1 cellular context compared by ENCODE assay signal in genomic region chr4:98260579-98261290, GRCh38.
TF ChIP-seq lines count a peak whose summit lies in the region.

No MANE protein-coding gene starts in this region.

TF ChIP-seq in HepG2, 621 proteins besides CTCF, POLR2A, EP300 and RAD21 (continued from another document and continues in another):
- TF ChIP-seq LRRFIP1 (CRISPR knock-in tag; conservative IDR thresholded peaks at IDR 0.05) (no peak), CENPX (CRISPR knock-in tag; IDR thresholded peaks at IDR 0.05) (no peak), TRIM22 (IDR thresholded peaks at IDR 0.05) (no peak), ZBTB10 (CRISPR knock-in tag; IDR thresholded peaks at IDR 0.05; ENCODE audit: borderline replicate concordance) (peak; percentile 63; the same call in 1 of the 2 replicates), ZNF800 (CRISPR knock-in tag; IDR thresholded peaks at IDR 0.05) (peak; percentile 47; the same call in 1 of the 2 replicates), CHD4 (IDR thresholded peaks at IDR 0.05; ENCODE audit: borderline replicate concordance, low read length) (no peak), ZBTB49 (CRISPR knock-in tag; IDR thresholded peaks at IDR 0.05; ENCODE audit: borderline replicate concordance) (no peak), ARID2 (CRISPR knock-in tag; IDR thresholded peaks at IDR 0.05; ENCODE audit: borderline replicate concordance) (no peak), ZNF678 (CRISPR knock-in tag; IDR thresholded peaks at IDR 0.05) (peak; percentile 14; the same call in 1 of the 2 replicates), ZBTB34 (CRISPR knock-in tag; IDR thresholded peaks at IDR 0.05) (no peak), KLF11 (CRISPR knock-in tag; IDR thresholded peaks at IDR 0.05) (no peak), HNRNPH1 (optimal IDR thresholded peaks at IDR 0.05; ENCODE audit: low read depth, low read length) (no peak), ARNTL (CRISPR knock-in tag; IDR thresholded peaks at IDR 0.05) (peak; percentile 71), SALL1 (CRISPR knock-in tag; IDR thresholded peaks at IDR 0.05) (no peak; the same call in 1 of the 2 replicates), ARID3A (IDR thresholded peaks at IDR 0.05; ENCODE audit: low read depth, low read length) (no peak), ZNF383 (CRISPR knock-in tag; IDR thresholded peaks at IDR 0.05; ENCODE audit: borderline replicate concordance) (no peak), SIN3A (IDR thresholded peaks at IDR 0.05; ENCODE audit: borderline replicate concordance, low read depth, low read length) (peak; percentile 71; the same call in 1 of the 2 replicates), CCDC6 (CRISPR knock-in tag; IDR thresholded peaks at IDR 0.05) (no peak; the same call in 1 of the 2 replicates), ZNF691 (CRISPR knock-in tag; IDR thresholded peaks at IDR 0.05; ENCODE audit: borderline replicate concordance, low read depth) (no peak; the same call in 1 of the 2 replicates), GLMP (CRISPR knock-in tag; IDR thresholded peaks at IDR 0.05; ENCODE audit: borderline replicate concordance) (no peak), ZNF616 (CRISPR knock-in tag; IDR thresholded peaks at IDR 0.05; ENCODE audit: low read depth) (0 out of 2 replicates have a peak, but pooled peaks have one; percentile 21), ZNF34 (CRISPR knock-in tag; IDR thresholded peaks at IDR 0.05; ENCODE audit: borderline replicate concordance) (no peak; the same call in 1 of the 2 replicates), TSC22D2 (CRISPR knock-in tag; IDR thresholded peaks at IDR 0.05; ENCODE audit: borderline replicate concordance) (no peak), IKZF1 (IDR thresholded peaks at IDR 0.05) (no peak), SAFB2 (CRISPR knock-in tag; IDR thresholded peaks at IDR 0.05; ENCODE audit: borderline replicate concordance, low read depth) (no peak; the same call in 1 of the 2 replicates), ZNF776 (CRISPR knock-in tag; IDR thresholded peaks at IDR 0.05) (peak; percentile 96; the same call in 1 of the 2 replicates), DDIT3 (CRISPR knock-in tag; IDR thresholded peaks at IDR 0.05) (no peak), SIN3B (IDR thresholded peaks at IDR 0.05; ENCODE audit: low read length) (no peak), FOXP4 (CRISPR knock-in tag; IDR thresholded peaks at IDR 0.05) (peak; percentile 39; the same call in 1 of the 2 replicates), ZNF24 (IDR thresholded peaks at IDR 0.05) (no peak), TRIM24 (CRISPR knock-in tag; IDR thresholded peaks at IDR 0.05) (no peak), ZNF879 (CRISPR knock-in tag; IDR thresholded peaks at IDR 0.05) (no peak), CENPBD1 (CRISPR knock-in tag; IDR thresholded peaks at IDR 0.05; ENCODE audit: borderline replicate concordance, low read depth) (peak; percentile 57; the same call in 1 of the 2 replicates), ZNF468 (CRISPR knock-in tag; IDR thresholded peaks at IDR 0.05) (0 out of 2 replicates have a peak, but pooled peaks have one; percentile 57), ZFP36 (IDR thresholded peaks at IDR 0.05; ENCODE audit: borderline replicate concordance, low read depth, low read length, partially characterized antibody) (no peak), XBP1 (CRISPR knock-in tag; IDR thresholded peaks at IDR 0.05) (peak; percentile 24; the same call in 1 of the 2 replicates), TBL1XR1 (IDR thresholded peaks at IDR 0.05; ENCODE audit: borderline replicate concordance, low read length, partially characterized antibody) (no peak)
